Comparison of ENCODE assay signal across 20 cellular contexts in the genomic region with DNA sequence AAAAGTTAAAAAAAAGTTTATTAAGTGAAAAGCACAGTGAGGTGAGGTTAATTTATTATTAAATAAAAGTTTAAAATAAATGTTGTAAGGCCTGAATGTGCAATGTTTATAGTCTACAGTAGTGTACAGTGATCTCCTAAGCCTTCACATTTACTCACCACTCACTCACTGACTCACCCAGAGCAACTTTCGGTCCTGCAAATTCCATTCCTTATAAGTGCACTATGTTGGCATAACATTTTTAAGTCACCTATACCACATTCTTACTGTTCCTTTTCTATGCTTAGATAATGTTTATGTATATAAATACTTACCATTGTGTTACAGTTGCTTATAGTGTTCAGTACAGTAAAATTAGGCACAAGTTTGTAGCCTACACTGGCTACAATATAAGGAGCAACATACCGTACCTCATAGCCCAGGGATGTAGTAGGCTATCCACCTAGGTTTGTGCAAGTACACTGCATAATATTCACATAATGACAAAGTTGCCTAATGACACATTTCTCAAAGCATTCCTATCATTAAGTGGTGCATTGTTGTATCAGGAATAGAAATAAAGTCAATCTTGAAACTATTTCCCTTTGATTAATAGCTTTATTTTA.
DNase-seq lines count a peak whose midpoint lies in the region; FAIRE-seq and TF ChIP-seq lines count a peak whose summit lies in the region.
"Had no signal": no experiment of that assay in that cellular context is flagged by ENCODE, and none has a peak within 500 bp of the region (broad histone marks: within the 10 kb centered on the region; RNA-seq: fewer than 3 reads in every experiment).

No MANE protein-coding gene starts in this region.

- POLR2A ChIA-PET in MCF 10A (lab: Yijun Ruan, JAX), result interaction anchor here (0.7 kb wide), 2 partner anchors 184 to 224 kb away, joined by 3 read pairs; no protein-coding TSS in a partner anchor

- DNase-seq in MCF 10A (ENCODE audit: unreplicated experiment), result peak; percentile 60
- DNase-seq in breast epithelium (ENCODE audit: low spot score in 2 of 2), result no peak
- DNase-seq in amniotic epithelial cell (ENCODE audit: low read depth), result peak; percentile 57
- DNase-seq in fibroblast of the conjunctiva (ENCODE audit: low read depth), result peak; percentile 14
- no peak for DNase-seq in urothelium cell line (ENCODE audit: low spot score)
- DNase-seq in GM13977 (ENCODE audit: low spot score), result no peak
- no peak for DNase-seq in NCI-H2107 treated with DMSO at 0.1 percent for 48 hours (lab: John Stamatoyannopoulos, UW; ENCODE audit: unreplicated experiment)
- DNase-seq in testis, result no peak
- DNase-seq: activated CD4-positive, alpha-beta memory T cell treated with anti-CD3 and anti-CD28 coated beads, Interleukin-2, amount 10 ng/mL, durations not matched to agents 7 days and 5 days; activated T-cell treated with anti-CD3 and anti-CD28 coated beads, Interleukin-2, amount 50 U/mL, for 24 hours; central memory CD4-positive, alpha-beta T cell; effector CD8-positive, alpha-beta T cell; NCI-H2029 treated with DMSO at 0.1 percent for 48 hours; NCI-H510A treated with DMSO at 0.1 percent for 48 hours; SIG-M5; T-helper 17 cell had no signal

- TF ChIP-seq CTCF in MCF 10A (IDR thresholded peaks at IDR 0.05; ENCODE audit: unreplicated experiment), result no peak
- TF ChIP-seq CTCF in breast epithelium (IDR thresholded peaks at IDR 0.05), result no peak
- TF ChIP-seq CTCF in GM13977 (IDR thresholded peaks at IDR 0.05; ENCODE audit: extremely low read depth, insufficient read depth, missing control alignments), result no peak
- no peak for TF ChIP-seq CTCF in testis (IDR thresholded peaks at IDR 0.05)

- no peaks in the 10 kb centered on the region for H3K36me3 Mint-ChIP-seq in MCF 10A (ENCODE audit: insufficient read depth, unreplicated experiment)
- H3K36me3 Mint-ChIP-seq: activated naive CD4-positive, alpha-beta T cell treated with anti-CD3 and anti-CD28 coated beads, Interleukin-2, amount 50 U/mL, for 24 hours; neural progenitor cell had no signal

- FAIRE-seq in urothelium cell line (lab: Jason Lieb, UNC), result peak; percentile 9

- peak overlapping the region; percentile 18 for H3K27ac Mint-ChIP-seq in MCF 10A (ENCODE audit: low read depth, unreplicated experiment)
- H3K27ac Mint-ChIP-seq: activated CD4-positive, alpha-beta memory T cell treated with anti-CD3 and anti-CD28 coated beads, Interleukin-2, amount 10 ng/mL, durations not matched to agents 7 days and 5 days; activated naive CD4-positive, alpha-beta T cell treated with anti-CD3 and anti-CD28 coated beads, Interleukin-2, amount 50 U/mL, for 24 hours; activated T-cell treated with anti-CD3 and anti-CD28 coated beads, Interleukin-2, amount 50 U/mL, for 24 hours; neural progenitor cell; T-helper 17 cell had no signal

- no peaks in the 10 kb centered on the region for H3K4me1 ChIP-seq in breast epithelium
- no peaks in the 10 kb centered on the region for H3K4me1 ChIP-seq in testis
- H3K4me1 ChIP-seq: BLaER1 treated with 17β-estradiol and CSF1 and Interleukin-3, amounts not matched to agents 10 nM and 100 nM; neural progenitor cell had no signal

- CTCF ChIA-PET in MCF 10A (lab: Yijun Ruan, JAX), result interaction anchor here (0.5 to 0.6 kb wide), 2 partner anchors 9 to 585 kb away, joined by 3 read pairs; no protein-coding TSS in a partner anchor

- BruUV-seq in MCF 10A (replicated peaks; lab: Mats Ljungman, UMichigan), result no TSS peak

- H3K4me3 ChIP-seq in breast epithelium (no peak overlapping the region), testis (no peak overlapping the region)
- H3K4me3 ChIP-seq: BLaER1 treated with 17β-estradiol and CSF1 and Interleukin-3, amounts not matched to agents 10 nM and 100 nM; neural progenitor cell had no signal

- intact Hi-C loops in MCF 10A (cut with micrococcal nuclease) (no loop called here), breast epithelium (cut with DNase I; ENCODE audit: low total_unique reads) (no loop called here), testis (cut with DNase I; ENCODE audit: low total_unique reads) (no loop called here)

- peaks cover 20% of the 10 kb centered on the region for H3K9me3 Mint-ChIP-seq in MCF 10A (ENCODE audit: unreplicated experiment)
- H3K9me3 Mint-ChIP-seq: activated naive CD4-positive, alpha-beta T cell treated with anti-CD3 and anti-CD28 coated beads, Interleukin-2, amount 50 U/mL, for 24 hours; neural progenitor cell had no signal

- in situ Hi-C loops in GM13977 (cut with MboI; ENCODE audit: low pct_unique_long_range_greater_than_20kb, low sequenced_read_pairs, unreplicated experiment), result no loop called here

- WGBS in testis, 2 donors, result 86 to 89% methylated on average over 2 of the region's 2 CpGs

- no peak for TF ChIP-seq POLR2A in breast epithelium (IDR thresholded peaks at IDR 0.05)
- TF ChIP-seq POLR2A in testis (IDR thresholded peaks at IDR 0.05), result no peak

- H3K27me3 Mint-ChIP-seq in MCF 10A (ENCODE audit: insufficient read depth, unreplicated experiment), result no peaks in the 10 kb centered on the region
- H3K27me3 Mint-ChIP-seq: activated CD4-positive, alpha-beta memory T cell treated with anti-CD3 and anti-CD28 coated beads, Interleukin-2, amount 10 ng/mL, durations not matched to agents 7 days and 5 days; activated naive CD4-positive, alpha-beta T cell treated with anti-CD3 and anti-CD28 coated beads, Interleukin-2, amount 50 U/mL, for 24 hours; activated T-cell treated with anti-CD3 and anti-CD28 coated beads, Interleukin-2, amount 50 U/mL, for 24 hours; T-helper 17 cell had no signal

- H3K27me3 ChIP-seq in breast epithelium (no peaks in the 10 kb centered on the region), testis (no peaks in the 10 kb centered on the region)
- H3K27me3 ChIP-seq: BLaER1 treated with 17β-estradiol and CSF1 and Interleukin-3, amounts not matched to agents 10 nM and 100 nM; neural progenitor cell had no signal

- H3K36me3 ChIP-seq in breast epithelium (no peaks in the 10 kb centered on the region), testis (ENCODE audit: low read depth, missing control alignments) (no peaks in the 10 kb centered on the region)
- H3K36me3 ChIP-seq: BLaER1 treated with 17β-estradiol and CSF1 and Interleukin-3, amounts not matched to agents 10 nM and 100 nM; neural progenitor cell had no signal

- H3K27ac ChIP-seq in breast epithelium, result no peak overlapping the region
- H3K27ac ChIP-seq in testis, result no peak overlapping the region
- H3K27ac ChIP-seq: 22Rv1; BLaER1 treated with 17β-estradiol and CSF1 and Interleukin-3, amounts not matched to agents 10 nM and 100 nM; neural progenitor cell had no signal

- H3K9me3 ChIP-seq in breast epithelium, result no peaks in the 10 kb centered on the region
- H3K9me3 ChIP-seq in testis, result no peaks in the 10 kb centered on the region
- H3K9me3 ChIP-seq: BLaER1 treated with 17β-estradiol and CSF1 and Interleukin-3, amounts not matched to agents 10 nM and 100 nM had no signal

- no peak overlapping the region for H3K4me3 Mint-ChIP-seq in MCF 10A (ENCODE audit: unreplicated experiment)
- H3K4me3 Mint-ChIP-seq: activated CD4-positive, alpha-beta memory T cell treated with anti-CD3 and anti-CD28 coated beads, Interleukin-2, amount 10 ng/mL, durations not matched to agents 7 days and 5 days; activated naive CD4-positive, alpha-beta T cell treated with anti-CD3 and anti-CD28 coated beads, Interleukin-2, amount 50 U/mL, for 24 hours; activated T-cell treated with anti-CD3 and anti-CD28 coated beads, Interleukin-2, amount 50 U/mL, for 24 hours; neural progenitor cell; T-helper 17 cell had no signal

- H3K4me1 Mint-ChIP-seq in MCF 10A (ENCODE audit: insufficient read depth, unreplicated experiment), result peaks cover 9% of the 10 kb centered on the region
- H3K4me1 Mint-ChIP-seq: activated CD4-positive, alpha-beta memory T cell treated with anti-CD3 and anti-CD28 coated beads, Interleukin-2, amount 10 ng/mL, durations not matched to agents 7 days and 5 days; activated naive CD4-positive, alpha-beta T cell treated with anti-CD3 and anti-CD28 coated beads, Interleukin-2, amount 50 U/mL, for 24 hours; neural progenitor cell; T-helper 17 cell had no signal

Comparison
In these comparisons a context has a peak if more than half of its experiments do, and no peak if none do; other contexts are left out.
1. DNase-seq: peak in MCF 10A (single experiment), amniotic epithelial cell (single experiment) and fibroblast of the conjunctiva (single experiment); none in breast epithelium (0 of 2), urothelium cell line (single experiment), GM13977 (single experiment), NCI-H2107 treated with DMSO at 0.1 percent for 48 hours (single experiment) and testis (single experiment).